ENCODE assay signal across 1 cellular context in genomic region chr15:41323611-41324010, GRCh38.
TF ChIP-seq lines count a peak whose summit lies in the region.

No MANE protein-coding gene starts in this region.

TF ChIP-seq in GM12878, 131 proteins besides CTCF, POLR2A, EP300 and RAD21:
- TF ChIP-seq EED (IDR thresholded peaks at IDR 0.05; ENCODE audit: low read depth) (no peak), GATAD2B (conservative IDR thresholded peaks at IDR 0.05; ENCODE audit: low read depth) (no peak), POU2F2 (IDR thresholded peaks at IDR 0.05; ENCODE audit: borderline replicate concordance, low read depth, low read length) (no peak), SPI1 (IDR thresholded peaks at IDR 0.05; ENCODE audit: borderline replicate concordance, insufficient read depth, low read depth, low read length) (peak; percentile 46; the same call in 1 of the 2 replicates), IKZF2 (IDR thresholded peaks at IDR 0.05) (peak in 1 of 2 experiments; percentile 44; a peak in 2 of 4 replicates), JUND (IDR thresholded peaks at IDR 0.05; ENCODE audit: low read depth, low read length) (no peak), MTA2 (IDR thresholded peaks at IDR 0.05; ENCODE audit: low read depth) (0 out of 2 replicates have a peak, but pooled peaks have one; percentile 17), SMARCA5 (IDR thresholded peaks at IDR 0.05) (0 out of 2 replicates have a peak, but pooled peaks have one; percentile 29), ATF7 (IDR thresholded peaks at IDR 0.05; ENCODE audit: low read depth) (peak; percentile 47; the same call in 1 of the 2 replicates), BHLHE40 (IDR thresholded peaks at IDR 0.05; ENCODE audit: borderline replicate concordance in 1 of 2, low read depth in 2 of 2, low read length in 1 of 2) (peak in 1 of 2 experiments; percentile 24; a peak in 1 of 4 replicates), SKIL (IDR thresholded peaks at IDR 0.05; ENCODE audit: low read depth, poor library complexity, severe bottlenecking) (no peak)
